17 cellular contexts compared by ENCODE assay signal in the genomic region with DNA sequence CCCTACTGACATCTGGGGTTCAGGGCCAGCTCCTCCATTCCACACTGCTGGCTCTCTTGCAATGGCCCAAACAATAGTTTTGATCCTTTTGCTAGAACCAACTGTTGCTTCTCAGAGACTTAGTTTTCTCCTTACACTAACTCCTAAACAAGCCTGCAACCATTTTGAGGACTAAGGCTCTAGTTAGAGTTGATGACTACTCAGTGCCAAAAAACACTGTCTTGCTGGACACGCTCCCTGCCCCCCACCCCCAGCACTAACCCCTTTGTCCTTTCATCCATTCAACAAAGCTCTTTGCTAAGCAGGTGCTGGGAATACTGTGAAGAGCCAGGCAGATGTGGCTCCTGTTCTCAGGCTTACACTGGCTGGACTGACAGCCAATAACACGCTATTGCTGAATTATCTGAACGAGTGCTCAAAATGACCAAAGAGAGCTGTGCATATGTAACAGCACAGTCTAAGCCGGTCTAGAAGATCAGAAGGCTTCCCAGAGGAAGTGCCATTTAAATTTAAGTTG. TPM values are rescaled to one million over a fixed set of nuclear protein-coding genes. Genes with fewer than 3 reads are reported as not detected.
A peak's percentile ranks its signal among the peaks of the same experiment; 100 is the strongest.
DNase-seq lines count a peak whose midpoint lies in the region; ATAC-seq and TF ChIP-seq lines count a peak whose summit lies in the region.
"Had no signal": no experiment of that assay in that cellular context is flagged by ENCODE, and none has a peak within 500 bp of the region (broad histone marks: within the 10 kb centered on the region; RNA-seq: fewer than 3 reads in every experiment).

No MANE protein-coding gene starts in this region.

- H2AFZ ChIP-seq in neuronal stem cell (ENCODE audit: low read length): no peak overlapping the region

- no peak overlapping the region for H2BK5ac ChIP-seq in neuronal stem cell (ENCODE audit: low read length)

- no peak overlapping the region for H3K4me3 ChIP-seq in neuronal stem cell (ENCODE audit: low read length in 2 of 2)
- H3K4me3 ChIP-seq: heart right ventricle had no signal

- peak overlapping the region; percentile 85 for H3K18ac ChIP-seq in neuronal stem cell (ENCODE audit: low read length)

- H2BK12ac ChIP-seq in neuronal stem cell (ENCODE audit: low read length): peak overlapping the region; percentile 35

- H2BK15ac ChIP-seq in neuronal stem cell (ENCODE audit: low read length): no peak overlapping the region

- no peak overlapping the region for H3K4ac ChIP-seq in neuronal stem cell (ENCODE audit: low read length)

- no peak overlapping the region for H3K4me3 Mint-ChIP-seq in WTC11
- no peak overlapping the region for H3K4me3 Mint-ChIP-seq in effector memory CD8-positive, alpha-beta T cell
- H3K4me3 Mint-ChIP-seq: nephron progenitor cell had no signal

- H3K36me3 ChIP-seq in neuronal stem cell (replicated peaks in 1 of 2; ENCODE audit: control insufficient read depth in 2 of 2, insufficient read depth in 2 of 2, low read length in 2 of 2): no peaks in the 10 kb centered on the region
- H3K36me3 ChIP-seq: heart right ventricle had no signal

- WGBS in neuronal stem cell (ENCODE audit: extremely low coverage in 2 of 2, insufficient read length in 2 of 2, insufficient replicate concordance in 1 of 2), 2 donors: no CpG with 5 or more reads among the region's 4 CpGs

- no peaks in the 10 kb centered on the region; the same call in 1 of the 2 replicates for H3K27me3 Mint-ChIP-seq in WTC11 (ENCODE audit: low read depth)
- H3K27me3 Mint-ChIP-seq in effector memory CD8-positive, alpha-beta T cell: no peaks in the 10 kb centered on the region

- POLR2A ChIA-PET in WTC11 (lab: Charles Lee): interaction anchor here (0.6 kb wide), 1 partner anchor 247 kb away, joined by 7 read pairs; no protein-coding TSS in a partner anchor

- H3K9ac ChIP-seq in neuronal stem cell (ENCODE audit: low read depth, low read length, poor library complexity): no peak overlapping the region

- peaks cover 95% of the 10 kb centered on the region for H3K4me1 Mint-ChIP-seq in WTC11
- peaks cover 15 to 58% of the 10 kb centered on the region in 2 donors for H3K4me1 Mint-ChIP-seq in effector memory CD8-positive, alpha-beta T cell (ENCODE audit: low read depth in 2 of 2)

- no peak overlapping the region for H4K91ac ChIP-seq in neuronal stem cell (ENCODE audit: low read depth, low read length, poor library complexity)

- peak overlapping the region; percentile 81 for H3K27ac Mint-ChIP-seq in WTC11
- no peak overlapping the region for H3K27ac Mint-ChIP-seq in effector memory CD8-positive, alpha-beta T cell
- H3K27ac Mint-ChIP-seq: nephron progenitor cell had no signal

- no peaks in the 10 kb centered on the region for H3K9me3 ChIP-seq in neuronal stem cell (replicated peaks in 1 of 2; ENCODE audit: control insufficient read depth in 2 of 2, insufficient read depth in 1 of 2, low read depth in 1 of 2, low read length in 2 of 2)
- H3K9me3 ChIP-seq: heart right ventricle had no signal

- no peak overlapping the region for H4K8ac ChIP-seq in neuronal stem cell (ENCODE audit: low read depth, low read length)

- no peaks in the 10 kb centered on the region for H3K9me3 Mint-ChIP-seq in WTC11
- no peaks in the 10 kb centered on the region for H3K9me3 Mint-ChIP-seq in effector memory CD8-positive, alpha-beta T cell
- H3K9me3 Mint-ChIP-seq: nephron progenitor cell had no signal

- no peak for TF ChIP-seq CTCF in WTC11 (IDR thresholded peaks at IDR 0.05)

- peaks cover 24 to 31% of the 10 kb centered on the region in 2 donors for H3K4me1 ChIP-seq in neuronal stem cell (ENCODE audit: control insufficient read depth in 2 of 2, insufficient read depth in 1 of 2, low read depth in 1 of 2, low read length in 2 of 2)

- CTCF ChIA-PET in WTC11 (lab: Charles Lee): interaction anchor here (0.5 to 2.4 kb wide), 4 partner anchors 17 to 205 kb away, joined by 3 to 6 read pairs (median 3); partner anchors contain the start of gene GCLC

- H3K27me3 ChIP-seq in neuronal stem cell (ENCODE audit: control insufficient read depth in 3 of 3, insufficient read depth in 3 of 3, low read depth in 1 of 3, low read length in 3 of 3): no peaks in the 10 kb centered on the region
- H3K27me3 ChIP-seq: heart right ventricle had no signal

- H3K79me1 ChIP-seq in neuronal stem cell (ENCODE audit: low read depth, low read length): peaks cover 2% of the 10 kb centered on the region

- no peaks in the 10 kb centered on the region for H3K36me3 Mint-ChIP-seq in WTC11
- no peaks in the 10 kb centered on the region for H3K36me3 Mint-ChIP-seq in effector memory CD8-positive, alpha-beta T cell (ENCODE audit: insufficient read depth)

- H2AK5ac ChIP-seq in neuronal stem cell (ENCODE audit: low read depth, low read length): peak overlapping the region; percentile 48

- H2BK120ac ChIP-seq in neuronal stem cell (ENCODE audit: low read depth, low read length): no peak overlapping the region

- ATAC-seq in WTC11 (peak; percentile 3; the same call in 1 of the 2 replicates), GM19324 (IDR thresholded peaks at IDR 0.05; ENCODE audit: low FRiP score, unreplicated experiment) (no peak)
- no peak for ATAC-seq in effector memory CD8-positive, alpha-beta T cell (replicated peaks)

- H3K14ac ChIP-seq in neuronal stem cell (ENCODE audit: low read length): no peak overlapping the region

- DNase-seq in DMS53 (lab: John Stamatoyannopoulos, UW) (peak; percentile 23), DMS53 treated with DMSO at 0.1 percent for 48 hours (lab: John Stamatoyannopoulos, UW; ENCODE audit: unreplicated experiment) (no peak), NCI-H1105 treated with DMSO at 0.1 percent for 48 hours (lab: John Stamatoyannopoulos, UW) (peak; percentile 56), WTC11 (ENCODE audit: low spot score) (no peak), neuronal stem cell (ENCODE audit: low spot score) (no peak), SK-N-DZ (ENCODE audit: low spot score) (no peak)
- DNase-seq in effector memory CD8-positive, alpha-beta T cell: no peak
- DNase-seq: activated CD4-positive, CD25-positive, alpha-beta regulatory T cell; DMS79; effector CD4-positive, alpha-beta T cell; heart right ventricle; islet precursor cell; NCI-H187; nephron progenitor cell; stimulated activated CD4-positive, alpha-beta T cell treated with anti-CD3 and anti-CD28 coated beads, Interleukin-12 subunit alpha, Interleukin-12 subunit beta, amount 100 ng/mL, for 4 hours; stimulated activated naive CD4-positive, alpha-beta T cell had no signal

- H3K4me2 ChIP-seq in neuronal stem cell (ENCODE audit: insufficient read depth, low read length, poor library complexity, severe bottlenecking): peak overlapping the region; percentile 30

- H3K23ac ChIP-seq in neuronal stem cell (ENCODE audit: low read depth, low read length, poor library complexity): no peak overlapping the region

- peak overlapping the region; percentile 29 for H3K27ac ChIP-seq in neuronal stem cell (replicated peaks; ENCODE audit: low read length)

TF ChIP-seq in WTC11, 78 proteins besides CTCF, POLR2A, EP300 and RAD21 (continues in another document):
- TF ChIP-seq TEAD4 (CRISPR knock-in tag; IDR thresholded peaks at IDR 0.05) (no peak), HMGA2 (CRISPR knock-in tag; IDR thresholded peaks at IDR 0.05) (no peak), TCF7 (CRISPR knock-in tag; IDR thresholded peaks at IDR 0.05; ENCODE audit: low read depth) (no peak), FOXJ3 (CRISPR knock-in tag; IDR thresholded peaks at IDR 0.05; ENCODE audit: borderline replicate concordance) (no peak), ZNF263 (CRISPR knock-in tag; IDR thresholded peaks at IDR 0.05; ENCODE audit: low read depth) (no peak), ZNF219 (CRISPR knock-in tag; IDR thresholded peaks at IDR 0.05; ENCODE audit: borderline replicate concordance) (no peak), IRF2 (CRISPR knock-in tag; IDR thresholded peaks at IDR 0.05; ENCODE audit: borderline replicate concordance, low read depth) (no peak)
- TF ChIP-seq, protein P1, sequence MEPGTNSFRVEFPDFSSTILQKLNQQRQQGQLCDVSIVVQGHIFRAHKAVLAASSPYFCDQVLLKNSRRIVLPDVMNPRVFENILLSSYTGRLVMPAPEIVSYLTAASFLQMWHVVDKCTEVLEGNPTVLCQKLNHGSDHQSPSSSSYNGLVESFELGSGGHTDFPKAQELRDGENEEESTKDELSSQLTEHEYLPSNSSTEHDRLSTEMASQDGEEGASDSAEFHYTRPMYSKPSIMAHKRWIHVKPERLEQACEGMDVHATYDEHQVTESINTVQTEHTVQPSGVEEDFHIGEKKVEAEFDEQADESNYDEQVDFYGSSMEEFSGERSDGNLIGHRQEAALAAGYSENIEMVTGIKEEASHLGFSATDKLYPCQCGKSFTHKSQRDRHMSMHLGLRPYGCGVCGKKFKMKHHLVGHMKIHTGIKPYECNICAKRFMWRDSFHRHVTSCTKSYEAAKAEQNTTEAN (CRISPR knock-in tag; IDR thresholded peaks at IDR 0.05): no peak
- TF ChIP-seq, protein P2, sequence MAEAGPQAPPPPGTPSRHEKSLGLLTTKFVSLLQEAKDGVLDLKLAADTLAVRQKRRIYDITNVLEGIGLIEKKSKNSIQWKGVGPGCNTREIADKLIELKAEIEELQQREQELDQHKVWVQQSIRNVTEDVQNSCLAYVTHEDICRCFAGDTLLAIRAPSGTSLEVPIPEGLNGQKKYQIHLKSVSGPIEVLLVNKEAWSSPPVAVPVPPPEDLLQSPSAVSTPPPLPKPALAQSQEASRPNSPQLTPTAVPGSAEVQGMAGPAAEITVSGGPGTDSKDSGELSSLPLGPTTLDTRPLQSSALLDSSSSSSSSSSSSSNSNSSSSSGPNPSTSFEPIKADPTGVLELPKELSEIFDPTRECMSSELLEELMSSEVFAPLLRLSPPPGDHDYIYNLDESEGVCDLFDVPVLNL (CRISPR knock-in tag; IDR thresholded peaks at IDR 0.05; ENCODE audit: borderline replicate concordance, low read depth): no peak

RNA-seq across cellular contexts. Expression of gene GCLC, which starts 17.6 kb away (rescaled TPM):
- total RNA-seq in WTC11 (2021): 33.8 to 47.1 TPM (median 38.6 TPM) in 3 replicates
- polyA plus RNA-seq in neuronal stem cell (2013, experiment 1 of 2): 19.5 TPM
- polyA plus RNA-seq in neuronal stem cell (2013, experiment 2 of 2): 18.5 TPM
- 18.3 and 22.7 TPM in 2 replicates for polyA plus RNA-seq in SK-N-DZ (2014; cell fraction: cytosol; rRNA removed)
- 21.0 and 24.6 TPM in 2 replicates for polyA plus RNA-seq in SK-N-DZ (2014; cell fraction: nucleus; rRNA removed)

Comparison
In these comparisons a context has a peak if more than half of its experiments do, and no peak if none do; other contexts are left out.
1. DNase-seq: peak in DMS53 (single experiment) and NCI-H1105 treated with DMSO at 0.1 percent for 48 hours (single experiment); none in DMS53 treated with DMSO at 0.1 percent for 48 hours (single experiment), WTC11 (single experiment), neuronal stem cell (single experiment), SK-N-DZ (single experiment) and effector memory CD8-positive, alpha-beta T cell (0 of 3).